Comparison of ENCODE assay signal across 14 cellular contexts in genomic region chr18:8801263-8801901, GRCh38.
A peak's percentile ranks its signal among the peaks of the same experiment; 100 is the strongest.
DNase-seq lines count a peak whose midpoint lies in the region; FAIRE-seq and TF ChIP-seq lines count a peak whose summit lies in the region.
"Had no signal": no experiment of that assay in that cellular context is flagged by ENCODE, and none has a peak within 500 bp of the region (broad histone marks: within the 10 kb centered on the region; RNA-seq: fewer than 3 reads in every experiment).

No MANE protein-coding gene starts in this region.

- H3K36me3 ChIP-seq in mesenchymal stem cell (ENCODE audit: control insufficient read depth in 1 of 2, insufficient read depth in 2 of 2, low read depth in 1 of 2, low read length in 2 of 2), result peaks cover 10 to 95% of the 10 kb centered on the region in 2 experiments

- peaks cover 55% of the 10 kb centered on the region for H3K36me3 Mint-ChIP-seq in brain
- H3K36me3 Mint-ChIP-seq: T-cell had no signal

- H3K23ac ChIP-seq in mesenchymal stem cell (ENCODE audit: low read length in 2 of 2), result no peak overlapping the region

- H2BK120ac ChIP-seq in mesenchymal stem cell (ENCODE audit: low read depth, low read length), result peak overlapping the region; percentile 84

- no peak overlapping the region for H3K9ac ChIP-seq in mesenchymal stem cell (ENCODE audit: low read length)

- no peak for FAIRE-seq in D721Med (lab: Jason Lieb, UNC)

- peak overlapping the region; percentile 93 for H2BK5ac ChIP-seq in mesenchymal stem cell (ENCODE audit: low read depth, low read length, poor library complexity, severe bottlenecking)

- TF ChIP-seq CTCF in brain (conservative IDR thresholded peaks at IDR 0.05) (no peak), D721Med (IDR thresholded peaks at IDR 0.05; ENCODE audit: insufficient read depth, missing control alignments) (no peak)

- H3K4me2 ChIP-seq in mesenchymal stem cell (ENCODE audit: low read length, poor library complexity, severe bottlenecking), result no peak overlapping the region

- peak; percentile 24 for DNase-seq in ACHN
- peak; percentile 86 for DNase-seq in HT1080 (ENCODE audit: low read depth)
- DNase-seq in mesenchymal stem cell, result peak; percentile 94
- no peak for DNase-seq in G401 (ENCODE audit: low spot score)
- DNase-seq in DMS 273 (lab: John Stamatoyannopoulos, UW; ENCODE audit: unreplicated experiment), result no peak
- no peak for DNase-seq in activated T-cell treated with anti-CD3 and anti-CD28 coated beads, Interleukin-2, amount 50 U/mL, for 48 hours
- no peak for DNase-seq in D721Med (ENCODE audit: insufficient read length, low spot score)
- DNase-seq: activated CD8-positive, alpha-beta memory T cell treated with anti-CD3 and anti-CD28 coated beads, Interleukin-2, amount 50 U/mL, for 48 hours; CD4-positive, alpha-beta T cell; cerebellar nuclear complex; NCI-H2171; stimulated activated naive CD4-positive, alpha-beta T cell treated with Interleukin-2 at 50 U/mL for 16 hours; T-cell had no signal

- no peaks in the 10 kb centered on the region for H3K27me3 Mint-ChIP-seq in brain
- H3K27me3 Mint-ChIP-seq: CD4-positive, alpha-beta T cell; T-cell had no signal

- H3K27me3 ChIP-seq in mesenchymal stem cell (ENCODE audit: control insufficient read depth in 1 of 2, insufficient read depth in 1 of 2, low read length in 2 of 2), result no peaks in the 10 kb centered on the region

- peak overlapping the region; percentile 95 for H2AK5ac ChIP-seq in mesenchymal stem cell (ENCODE audit: low read length, severe bottlenecking)

- H4K8ac ChIP-seq in mesenchymal stem cell (ENCODE audit: low read length), result peak overlapping the region; percentile 47

- H2AFZ ChIP-seq in mesenchymal stem cell (ENCODE audit: low read depth, low read length), result no peak overlapping the region

- WGBS in mesenchymal stem cell, result 19% methylated on average over 8 of the region's 9 CpGs

- in situ Hi-C loops in ACHN (cut with HindIII; ENCODE audit: low pct_ligation_motif_present, low pct_unique_long_range_greater_than_20kb, low sequenced_read_pairs) (no loop called here), G401 (cut with HindIII; ENCODE audit: low sequenced_read_pairs) (no loop called here)

- H2BK12ac ChIP-seq in mesenchymal stem cell (ENCODE audit: low read length in 2 of 2), result peak overlapping the region; percentile 45 to 70

- no peaks in the 10 kb centered on the region for H3K9me3 ChIP-seq in mesenchymal stem cell (ENCODE audit: control insufficient read depth, low read length)

- H2BK15ac ChIP-seq in mesenchymal stem cell (ENCODE audit: low read depth, poor library complexity, severe bottlenecking), result peak overlapping the region; percentile 30

- H3K79me1 ChIP-seq in mesenchymal stem cell (replicated peaks; ENCODE audit: low read length, poor library complexity, severe bottlenecking), result peaks cover 4% of the 10 kb centered on the region

- peak overlapping the region; percentile 58 to 99 for H3K18ac ChIP-seq in mesenchymal stem cell (ENCODE audit: low read depth in 1 of 2, low read length in 2 of 2)

- peaks cover 0 to 4% (median 0%) of the 10 kb centered on the region in 5 experiments for H3K9me3 Mint-ChIP-seq in brain
- H3K9me3 Mint-ChIP-seq: CD4-positive, alpha-beta T cell; T-cell had no signal

- peak overlapping the region in 3 of 5 experiments; percentile 35 to 91 (median 59) for H3K27ac Mint-ChIP-seq in brain
- H3K27ac Mint-ChIP-seq: CD4-positive, alpha-beta T cell; T-cell had no signal

- peaks cover 56% of the 10 kb centered on the region for H3K4me1 Mint-ChIP-seq in brain

- no peak overlapping the region for H3K4me3 ChIP-seq in mesenchymal stem cell (ENCODE audit: insufficient read depth in 1 of 2, low read depth in 1 of 2, low read length in 2 of 2)

- H3K27ac ChIP-seq in mesenchymal stem cell (ENCODE audit: low read length, poor library complexity, severe bottlenecking), result peak overlapping the region; percentile 94

- peaks cover 29% of the 10 kb centered on the region for H3K4me1 ChIP-seq in mesenchymal stem cell (ENCODE audit: control insufficient read depth, insufficient read depth, low read depth, low read length)

- peak overlapping the region; percentile 78 for H4K91ac ChIP-seq in mesenchymal stem cell (ENCODE audit: low read length)

- no peak overlapping the region for H3K4me3 Mint-ChIP-seq in brain
- H3K4me3 Mint-ChIP-seq: CD4-positive, alpha-beta T cell; T-cell had no signal

- no peak overlapping the region for H3K14ac ChIP-seq in mesenchymal stem cell (ENCODE audit: low read length in 2 of 2)

- H3K4ac ChIP-seq in mesenchymal stem cell (ENCODE audit: low read depth in 1 of 2, low read length in 2 of 2), result peak overlapping the region in 1 of 2 experiments; percentile 89

Comparison
In these comparisons a context has a peak if more than half of its experiments do, and no peak if none do; other contexts are left out.
1. DNase-seq: peak in ACHN (single experiment), HT1080 (single experiment) and mesenchymal stem cell (single experiment); none in G401 (single experiment), DMS 273 (single experiment), activated T-cell treated with anti-CD3 and anti-CD28 coated beads, Interleukin-2, amount 50 U/mL, for 48 hours (0 of 2) and D721Med (single experiment).